Comparison of ENCODE assay signal across 22 cellular contexts in genomic region chr2:50749226-50749625, GRCh38.
"Had no signal": no experiment of that assay in that cellular context is flagged by ENCODE, and none has a peak within 500 bp of the region (broad histone marks: within the 10 kb centered on the region; RNA-seq: fewer than 3 reads in every experiment).

No MANE protein-coding gene starts in this region.

- H3K4me2 ChIP-seq: KMS-11, PC-9 had no signal

- H3K9me3 ChIP-seq: adrenal gland, breast epithelium had no signal

- H2AFZ ChIP-seq: PC-9 had no signal

- H3K4me1 Mint-ChIP-seq: activated B cell treated with CpG ODN at 0.5 μM for 24 hours; activated CD4-positive, alpha-beta T cell treated with anti-CD3 and anti-CD28 coated beads, Interleukin-2, amount 10 ng/mL, durations not matched to agents 24 days and 14 days; activated CD8-positive, alpha-beta memory T cell treated with anti-CD3 and anti-CD28 coated beads, Interleukin-2, amount 10 ng/mL, durations not matched to agents 7 days and 5 days; activated naive CD8-positive, alpha-beta T cell treated with anti-CD3 and anti-CD28 coated beads for 36 hours had no signal

- H3K27ac Mint-ChIP-seq: activated B cell treated with CpG ODN at 0.5 μM for 24 hours; activated CD4-positive, alpha-beta T cell treated with anti-CD3 and anti-CD28 coated beads, Interleukin-2, amount 10 ng/mL, durations not matched to agents 24 days and 14 days; activated CD8-positive, alpha-beta memory T cell treated with anti-CD3 and anti-CD28 coated beads, Interleukin-2, amount 10 ng/mL, durations not matched to agents 7 days and 5 days; activated naive CD4-positive, alpha-beta T cell treated with anti-CD3 and anti-CD28 coated beads for 36 hours; activated naive CD8-positive, alpha-beta T cell treated with anti-CD3 and anti-CD28 coated beads for 36 hours had no signal

- H3K36me3 Mint-ChIP-seq: activated CD8-positive, alpha-beta memory T cell treated with anti-CD3 and anti-CD28 coated beads, Interleukin-2, amount 10 ng/mL, durations not matched to agents 7 days and 5 days; activated naive CD8-positive, alpha-beta T cell treated with anti-CD3 and anti-CD28 coated beads for 36 hours had no signal

- H3K27me3 ChIP-seq: adrenal gland, breast epithelium had no signal

- H3K4me3 Mint-ChIP-seq: activated B cell treated with CpG ODN at 0.5 μM for 24 hours; activated CD4-positive, alpha-beta T cell treated with anti-CD3 and anti-CD28 coated beads, Interleukin-2, amount 10 ng/mL, durations not matched to agents 24 days and 14 days; activated CD8-positive, alpha-beta memory T cell treated with anti-CD3 and anti-CD28 coated beads, Interleukin-2, amount 10 ng/mL, durations not matched to agents 7 days and 5 days; activated naive CD4-positive, alpha-beta T cell treated with anti-CD3 and anti-CD28 coated beads for 36 hours; activated naive CD8-positive, alpha-beta T cell treated with anti-CD3 and anti-CD28 coated beads for 36 hours; activated T-cell treated with anti-CD3 and anti-CD28 coated beads, Interleukin-2, amount 50 U/mL, for 4 hours had no signal

- H3K27me3 Mint-ChIP-seq: activated B cell treated with CpG ODN at 0.5 μM for 24 hours; activated CD4-positive, alpha-beta T cell treated with anti-CD3 and anti-CD28 coated beads, Interleukin-2, amount 10 ng/mL, durations not matched to agents 24 days and 14 days; activated CD8-positive, alpha-beta memory T cell treated with anti-CD3 and anti-CD28 coated beads, Interleukin-2, amount 10 ng/mL, durations not matched to agents 7 days and 5 days; activated naive CD8-positive, alpha-beta T cell treated with anti-CD3 and anti-CD28 coated beads for 36 hours had no signal

- H3K4me3 ChIP-seq: adrenal gland, breast epithelium, PC-9 had no signal

- H3K36me3 ChIP-seq: adrenal gland, breast epithelium had no signal

- FAIRE-seq: TTC549 had no signal

- DNase-seq: activated B cell treated with CpG ODN at 0.5 μM for 24 hours; activated CD4-positive, alpha-beta T cell treated with anti-CD3 and anti-CD28 coated beads for 1 hour; activated CD4-positive, alpha-beta T cell treated with anti-CD3 and anti-CD28 coated beads, Interleukin-2, amount 10 ng/mL, durations not matched to agents 24 days and 14 days; activated CD4-positive, alpha-beta T cell treated with anti-CD3 and anti-CD28 coated beads, Interleukin-2, amount 50 U/mL, for 48 hours; activated CD8-positive, alpha-beta memory T cell treated with anti-CD3 and anti-CD28 coated beads, Interleukin-2, amount 10 ng/mL, durations not matched to agents 7 days and 5 days; activated effector memory CD4-positive, alpha-beta T cell treated with anti-CD3 and anti-CD28 coated beads, Interleukin-2, amount 50 U/mL, for 16 hours; activated naive CD4-positive, alpha-beta T cell treated with anti-CD3 and anti-CD28 coated beads for 36 hours; activated naive CD8-positive, alpha-beta T cell treated with anti-CD3 and anti-CD28 coated beads for 36 hours; activated T-cell treated with anti-CD3 and anti-CD28 coated beads, Interleukin-2, amount 50 U/mL, for 4 hours; adrenal gland; anterior cingulate cortex; NCI-H1092; NCI-H1417 treated with DMSO at 0.1 percent for 48 hours; NCI-H187; NCI-H2081; NCI-H524; PC-9; SIG-M5; T1000 had no signal

- H3K27ac ChIP-seq: adrenal gland, breast epithelium, KMS-11, PC-9 had no signal

- H3K9ac ChIP-seq: KMS-11 had no signal

- H3K4me1 ChIP-seq: adrenal gland, breast epithelium had no signal
